17 cellular contexts compared by ENCODE assay signal in genomic region chr18:9787126-9787525, GRCh38.
"Had no signal": no experiment of that assay in that cellular context is flagged by ENCODE, and none has a peak within 500 bp of the region (broad histone marks: within the 10 kb centered on the region; RNA-seq: fewer than 3 reads in every experiment).

No MANE protein-coding gene starts in this region.

- H3K4me3 ChIP-seq: colonic mucosa, sigmoid colon, spleen, upper lobe of right lung had no signal

- H3K9ac ChIP-seq: parathyroid adenoma had no signal

- DNase-seq: activated CD4-positive, alpha-beta T cell treated with anti-CD3 and anti-CD28 coated beads for 1 hour; activated CD4-positive, alpha-beta T cell treated with anti-CD3 and anti-CD28 coated beads, Interleukin-2, amount 50 U/mL, for 4 hours; activated naive CD4-positive, alpha-beta T cell; activated naive CD8-positive, alpha-beta T cell treated with anti-CD3 and anti-CD28 coated beads for 36 hours; amygdala; colonic mucosa; naive thymus-derived CD8-positive, alpha-beta T cell; sigmoid colon; spleen; stimulated activated CD4-positive, alpha-beta T cell treated with anti-CD3 and anti-CD28 coated beads, Interleukin-4, amount 100 ng/mL, for 4 hours; SW 1271; upper lobe of right lung; WERI-Rb-1 had no signal

- ATAC-seq: naive thymus-derived CD8-positive, alpha-beta T cell; stimulated activated memory B cell treated with anti-CD40 and anti-IgM and Interleukin-4, amounts not matched to agents 10 μg/mL and 1 μg/mL and 100 μg/mL, for 72 hours had no signal

- H3K27me3 ChIP-seq: colonic mucosa, sigmoid colon, spleen, upper lobe of right lung had no signal

- H3K4me3 Mint-ChIP-seq: activated naive CD8-positive, alpha-beta T cell treated with anti-CD3 and anti-CD28 coated beads for 36 hours; brain; central memory CD8-positive, alpha-beta T cell; naive thymus-derived CD8-positive, alpha-beta T cell; stimulated activated memory B cell treated with anti-CD40 and anti-IgM and Interleukin-4, amounts not matched to agents 10 μg/mL and 1 μg/mL and 100 μg/mL, for 72 hours had no signal

- H3K9me3 Mint-ChIP-seq: activated naive CD8-positive, alpha-beta T cell treated with anti-CD3 and anti-CD28 coated beads for 36 hours; central memory CD8-positive, alpha-beta T cell had no signal

- H3K36me3 Mint-ChIP-seq: activated naive CD8-positive, alpha-beta T cell treated with anti-CD3 and anti-CD28 coated beads for 36 hours; naive thymus-derived CD8-positive, alpha-beta T cell had no signal

- H3K4me1 ChIP-seq: colonic mucosa, parathyroid adenoma had no signal

- H2AFZ ChIP-seq: parathyroid adenoma had no signal

- H3K27ac Mint-ChIP-seq: activated naive CD8-positive, alpha-beta T cell treated with anti-CD3 and anti-CD28 coated beads for 36 hours; brain; naive thymus-derived CD8-positive, alpha-beta T cell; stimulated activated memory B cell treated with anti-CD40 and anti-IgM and Interleukin-4, amounts not matched to agents 10 μg/mL and 1 μg/mL and 100 μg/mL, for 72 hours had no signal

- H3K9me3 ChIP-seq: colonic mucosa, sigmoid colon, upper lobe of right lung had no signal

- H3K4me1 Mint-ChIP-seq: activated naive CD8-positive, alpha-beta T cell treated with anti-CD3 and anti-CD28 coated beads for 36 hours; central memory CD8-positive, alpha-beta T cell had no signal

- H3K79me2 ChIP-seq: parathyroid adenoma had no signal

- H3K27me3 Mint-ChIP-seq: brain; stimulated activated memory B cell treated with anti-CD40 and anti-IgM and Interleukin-4, amounts not matched to agents 10 μg/mL and 1 μg/mL and 100 μg/mL, for 72 hours had no signal

- H3K27ac ChIP-seq: colonic mucosa, parathyroid adenoma, sigmoid colon, spleen, upper lobe of right lung, WERI-Rb-1 had no signal

- H3K36me3 ChIP-seq: colonic mucosa, sigmoid colon, upper lobe of right lung, WERI-Rb-1 had no signal
